9 cellular contexts compared by ENCODE assay signal in genomic region chr17:4043862-4044261, GRCh38.
DNase-seq lines count a peak whose midpoint lies in the region; FAIRE-seq and TF ChIP-seq lines count a peak whose summit lies in the region.
"Had no signal": no experiment of that assay in that cellular context is flagged by ENCODE, and none has a peak within 500 bp of the region (broad histone marks: within the 10 kb centered on the region; RNA-seq: fewer than 3 reads in every experiment).

No MANE protein-coding gene starts in this region.

- H3K36me3 Mint-ChIP-seq in activated CD4-positive, alpha-beta memory T cell treated with anti-CD3 and anti-CD28 coated beads for 36 hours = peaks cover 47% of the 10 kb centered on the region

- H3K9me3 ChIP-seq in prostate gland = no peaks in the 10 kb centered on the region

- no peaks in the 10 kb centered on the region for H3K27me3 ChIP-seq in prostate gland (replicated peaks; ENCODE audit: insufficient read depth)

- no peaks in the 10 kb centered on the region for H3K4me1 ChIP-seq in prostate gland (replicated peaks)

- DNase-seq in GM18507 (ENCODE audit: extremely low spot score, insufficient read length, low read depth) = no peak
- DNase-seq in activated CD4-positive, alpha-beta memory T cell treated with anti-CD3 and anti-CD28 coated beads for 36 hours = peak; percentile 86
- peak; percentile 50 for DNase-seq in central memory CD4-positive, alpha-beta T cell
- DNase-seq in stimulated activated CD8-positive, alpha-beta memory T cell treated with anti-CD3 and anti-CD28 coated beads, Interleukin-15, amount 100 ng/mL, for 1 hour (ENCODE audit: low read depth) = peak; percentile 23
- DNase-seq in AG20443 (ENCODE audit: low spot score) = no peak
- DNase-seq in cerebellum (ENCODE audit: low spot score) = no peak
- no peak for DNase-seq in prostate gland (ENCODE audit: low spot score)
- DNase-seq in NCI-H2196 (lab: John Stamatoyannopoulos, UW; ENCODE audit: unreplicated experiment) = no peak
- DNase-seq: activated B cell treated with CpG ODN at 0.5 μM for 24 hours had no signal

- no peak overlapping the region for H3K27ac ChIP-seq in prostate gland

- WGBS in prostate gland = 85% methylated on average over 4 of the region's 4 CpGs

- H3K4me1 Mint-ChIP-seq in activated CD4-positive, alpha-beta memory T cell treated with anti-CD3 and anti-CD28 coated beads for 36 hours (ENCODE audit: low read depth) = peaks cover 31% of the 10 kb centered on the region
- H3K4me1 Mint-ChIP-seq: activated B cell treated with CpG ODN at 0.5 μM for 24 hours had no signal

- H3K4me3 Mint-ChIP-seq in activated CD4-positive, alpha-beta memory T cell treated with anti-CD3 and anti-CD28 coated beads for 36 hours = no peak overlapping the region
- H3K4me3 Mint-ChIP-seq: activated B cell treated with CpG ODN at 0.5 μM for 24 hours had no signal

- intact Hi-C loops in activated CD4-positive, alpha-beta memory T cell treated with anti-CD3 and anti-CD28 coated beads for 36 hours (cut with micrococcal nuclease) = no loop called here
- intact Hi-C loops in prostate gland (cut with DNase I) = no loop called here

- CTCF ChIA-PET in activated CD4-positive, alpha-beta memory T cell treated with anti-CD3 and anti-CD28 coated beads for 36 hours (lab: Charles Lee) = interaction anchor here (1.0 kb wide), 1 partner anchor 130 kb away, joined by 5 read pairs; no protein-coding TSS in a partner anchor

- H3K4me3 ChIP-seq in prostate gland = no peak overlapping the region

- no peak for TF ChIP-seq POLR2A in prostate gland (IDR thresholded peaks at IDR 0.05)

- peaks cover 6% of the 10 kb centered on the region for H3K9me3 Mint-ChIP-seq in activated CD4-positive, alpha-beta memory T cell treated with anti-CD3 and anti-CD28 coated beads for 36 hours
- H3K9me3 Mint-ChIP-seq: activated B cell treated with CpG ODN at 0.5 μM for 24 hours had no signal

- H3K36me3 ChIP-seq in prostate gland = peaks cover 8 to 9% of the 10 kb centered on the region in 2 donors

- peak; percentile 66 for FAIRE-seq in GM18507 (lab: Jason Lieb, UNC)

- TF ChIP-seq CTCF in prostate gland (IDR thresholded peaks at IDR 0.05) = no peak

- H3K27me3 Mint-ChIP-seq in activated CD4-positive, alpha-beta memory T cell treated with anti-CD3 and anti-CD28 coated beads for 36 hours = no peaks in the 10 kb centered on the region
- H3K27me3 Mint-ChIP-seq: activated B cell treated with CpG ODN at 0.5 μM for 24 hours had no signal

- POLR2A ChIA-PET in activated CD4-positive, alpha-beta memory T cell treated with anti-CD3 and anti-CD28 coated beads for 36 hours (lab: Charles Lee) = no interaction called here

- H3K27ac Mint-ChIP-seq in activated CD4-positive, alpha-beta memory T cell treated with anti-CD3 and anti-CD28 coated beads for 36 hours = peak overlapping the region; percentile 44
- H3K27ac Mint-ChIP-seq: activated B cell treated with CpG ODN at 0.5 μM for 24 hours had no signal

Comparison
In these comparisons a context has a peak if more than half of its experiments do, and no peak if none do; other contexts are left out.
1. DNase-seq: peak in activated CD4-positive, alpha-beta memory T cell treated with anti-CD3 and anti-CD28 coated beads for 36 hours (single experiment), central memory CD4-positive, alpha-beta T cell (single experiment) and stimulated activated CD8-positive, alpha-beta memory T cell treated with anti-CD3 and anti-CD28 coated beads, Interleukin-15, amount 100 ng/mL, for 1 hour (single experiment); none in GM18507 (single experiment), AG20443 (single experiment), cerebellum (single experiment), prostate gland (single experiment) and NCI-H2196 (single experiment).